In genomic region chr19:11209892-11210655, GRCh38 we compare ENCODE assay signal across 1 cellular context.
TF ChIP-seq lines count a peak whose summit lies in the region.

No MANE protein-coding gene starts in this region.

TF ChIP-seq in IMR-90, 13 proteins besides CTCF, POLR2A, EP300 and RAD21:
- TF ChIP-seq NFE2L2 (IDR thresholded peaks at IDR 0.05; ENCODE audit: low read depth, low read length), result no peak
- no peak for TF ChIP-seq CHD1 (IDR thresholded peaks at IDR 0.05; ENCODE audit: low read depth, low read length)
- TF ChIP-seq RCOR1 (IDR thresholded peaks at IDR 0.05; ENCODE audit: insufficient replicate concordance, low read length), result no peak
- TF ChIP-seq MAFK (IDR thresholded peaks at IDR 0.05; ENCODE audit: low read depth, low read length), result no peak
- TF ChIP-seq BHLHE40 (IDR thresholded peaks at IDR 0.05; ENCODE audit: low read depth, low read length), result no peak
- TF ChIP-seq CEBPB (IDR thresholded peaks at IDR 0.05; ENCODE audit: low read depth, low read length), result no peak
- TF ChIP-seq MXI1 (IDR thresholded peaks at IDR 0.05; ENCODE audit: borderline replicate concordance, low read depth, low read length), result no peak
- TF ChIP-seq, protein P1, sequence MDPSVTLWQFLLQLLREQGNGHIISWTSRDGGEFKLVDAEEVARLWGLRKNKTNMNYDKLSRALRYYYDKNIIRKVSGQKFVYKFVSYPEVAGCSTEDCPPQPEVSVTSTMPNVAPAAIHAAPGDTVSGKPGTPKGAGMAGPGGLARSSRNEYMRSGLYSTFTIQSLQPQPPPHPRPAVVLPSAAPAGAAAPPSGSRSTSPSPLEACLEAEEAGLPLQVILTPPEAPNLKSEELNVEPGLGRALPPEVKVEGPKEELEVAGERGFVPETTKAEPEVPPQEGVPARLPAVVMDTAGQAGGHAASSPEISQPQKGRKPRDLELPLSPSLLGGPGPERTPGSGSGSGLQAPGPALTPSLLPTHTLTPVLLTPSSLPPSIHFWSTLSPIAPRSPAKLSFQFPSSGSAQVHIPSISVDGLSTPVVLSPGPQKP (IDR thresholded peaks at IDR 0.05; ENCODE audit: borderline replicate concordance, low read depth, low read length), result no peak
- TF ChIP-seq SMC3 (IDR thresholded peaks at IDR 0.05; ENCODE audit: low read depth, low read length), result no peak
- TF ChIP-seq, protein P2, sequence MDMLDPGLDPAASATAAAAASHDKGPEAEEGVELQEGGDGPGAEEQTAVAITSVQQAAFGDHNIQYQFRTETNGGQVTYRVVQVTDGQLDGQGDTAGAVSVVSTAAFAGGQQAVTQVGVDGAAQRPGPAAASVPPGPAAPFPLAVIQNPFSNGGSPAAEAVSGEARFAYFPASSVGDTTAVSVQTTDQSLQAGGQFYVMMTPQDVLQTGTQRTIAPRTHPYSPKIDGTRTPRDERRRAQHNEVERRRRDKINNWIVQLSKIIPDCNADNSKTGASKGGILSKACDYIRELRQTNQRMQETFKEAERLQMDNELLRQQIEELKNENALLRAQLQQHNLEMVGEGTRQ (IDR thresholded peaks at IDR 0.05; ENCODE audit: low read depth, low read length), result no peak
- no peak for TF ChIP-seq MAZ (IDR thresholded peaks at IDR 0.05; ENCODE audit: borderline replicate concordance, low read depth, low read length)
- no peak for TF ChIP-seq FOS (IDR thresholded peaks at IDR 0.05; ENCODE audit: low read depth, low read length)
- no peak for TF ChIP-seq RFX5 (IDR thresholded peaks at IDR 0.05; ENCODE audit: low read depth, low read length)
